ENCODE assay signal across 8 cellular contexts in genomic region chr5:44809215-44809955, GRCh38. TPM values are rescaled to one million over a fixed set of nuclear protein-coding genes. Genes with fewer than 3 reads are reported as not detected.
DNase-seq lines count a peak whose midpoint lies in the region; ATAC-seq and TF ChIP-seq lines count a peak whose summit lies in the region.

No MANE protein-coding gene starts in this region.

- POLR2A ChIA-PET in RWPE1 (lab: Yijun Ruan, JAX; ENCODE audit: low non-redundant PET), result interaction anchor here (0.6 kb wide), 1 partner anchor 173 kb away, joined by 3 read pairs; no protein-coding TSS in a partner anchor

- DNase-seq in RWPE1 (ENCODE audit: low spot score) (peak; percentile 43), cardiac muscle cell (ENCODE audit: low read depth in 1 of 2, low spot score in 1 of 2) (peak; percentile 60 to 79), pons (ENCODE audit: low spot score) (peak; percentile 32), ureter (ENCODE audit: low spot score) (peak; percentile 49)

- no peaks in the 10 kb centered on the region for H3K27me3 ChIP-seq in DOHH2 (ENCODE audit: control insufficient read depth, low read length)
- no peaks in the 10 kb centered on the region for H3K27me3 ChIP-seq in cardiac muscle cell

- TF ChIP-seq CTCF in DOHH2 (IDR thresholded peaks at IDR 0.05; ENCODE audit: low read depth, low read length, poor library complexity, severe bottlenecking) (no peak), RWPE1 (conservative IDR thresholded peaks at IDR 0.05; ENCODE audit: low read depth) (no peak), cardiac muscle cell (IDR thresholded peaks at IDR 0.05; ENCODE audit: low read depth, low read length) (no peak)

- H3K27ac ChIP-seq in DOHH2 (ENCODE audit: low read depth, low read length), result peak overlapping the region; percentile 51
- peak overlapping the region; percentile 87 for H3K27ac ChIP-seq in RWPE1
- H3K27ac ChIP-seq in cardiac muscle cell, result peak overlapping the region; percentile 92

- peak overlapping the region; percentile 87 to 98 (median 97) for H3K4me3 Mint-ChIP-seq in IgD-negative memory B cell
- peak overlapping the region; percentile 99 for H3K4me3 Mint-ChIP-seq in activated naive CD8-positive, alpha-beta T cell

- H3K27ac Mint-ChIP-seq in IgD-negative memory B cell, result peak overlapping the region; percentile 61 to 96 (median 88)
- peak overlapping the region; percentile 98 for H3K27ac Mint-ChIP-seq in activated naive CD8-positive, alpha-beta T cell

- H3K27me3 Mint-ChIP-seq in IgD-negative memory B cell, result no peaks in the 10 kb centered on the region
- H3K27me3 Mint-ChIP-seq in activated naive CD8-positive, alpha-beta T cell, result peaks cover 2% of the 10 kb centered on the region

- H4K20me1 ChIP-seq in DOHH2 (ENCODE audit: control insufficient read depth, insufficient read depth, low read depth, low read length), result peaks cover 5% of the 10 kb centered on the region; the same call in 1 of the 2 replicates

- peaks cover 49% of the 10 kb centered on the region for H3K36me3 ChIP-seq in DOHH2 (ENCODE audit: control insufficient read depth, low read length)
- peaks cover 30% of the 10 kb centered on the region for H3K36me3 ChIP-seq in cardiac muscle cell

- CTCF ChIA-PET in RWPE1 (lab: Yijun Ruan, JAX), result interaction anchor here (0.9 kb wide), 1 partner anchor 85 kb away, joined by 4 read pairs; no protein-coding TSS in a partner anchor

- peaks cover 12 to 23% (median 20%) of the 10 kb centered on the region in 3 donors for H3K4me1 Mint-ChIP-seq in IgD-negative memory B cell
- peaks cover 33% of the 10 kb centered on the region for H3K4me1 Mint-ChIP-seq in activated naive CD8-positive, alpha-beta T cell (ENCODE audit: low read depth)

- peaks cover 32% of the 10 kb centered on the region for H3K4me1 ChIP-seq in DOHH2 (ENCODE audit: control insufficient read depth, low read length)
- peaks cover 20% of the 10 kb centered on the region for H3K4me1 ChIP-seq in cardiac muscle cell (ENCODE audit: low read depth)

- H3F3A ChIP-seq in DOHH2 (ENCODE audit: control insufficient read depth, insufficient read depth), result no peaks in the 10 kb centered on the region

- H3K4me2 ChIP-seq in DOHH2 (ENCODE audit: low read length), result peak overlapping the region; percentile 65

- H3K9me2 ChIP-seq in DOHH2 (replicated peaks; ENCODE audit: control insufficient read depth, low read length), result no peaks in the 10 kb centered on the region

- peaks cover 2% of the 10 kb centered on the region for H3K36me3 Mint-ChIP-seq in IgD-negative memory B cell
- peaks cover 7% of the 10 kb centered on the region for H3K36me3 Mint-ChIP-seq in activated naive CD8-positive, alpha-beta T cell

- H3K4me3 ChIP-seq in DOHH2 (ENCODE audit: low read length), result peak overlapping the region; percentile 83
- H3K4me3 ChIP-seq in cardiac muscle cell, result peak overlapping the region; percentile 82

- no peaks in the 10 kb centered on the region for H3K9me3 Mint-ChIP-seq in IgD-negative memory B cell
- no peaks in the 10 kb centered on the region for H3K9me3 Mint-ChIP-seq in activated naive CD8-positive, alpha-beta T cell (ENCODE audit: low read depth)

- ATAC-seq in GM21619 (IDR thresholded peaks at IDR 0.05; ENCODE audit: unreplicated experiment), result peak; percentile 32

- H3K79me2 ChIP-seq in DOHH2 (ENCODE audit: control insufficient read depth, low read length), result peaks cover 85% of the 10 kb centered on the region

- H3K9me3 ChIP-seq in DOHH2 (ENCODE audit: control insufficient read depth, insufficient read depth, low read length) (no peaks in the 10 kb centered on the region), cardiac muscle cell (ENCODE audit: low read depth) (no peaks in the 10 kb centered on the region)

RNA-seq across cellular contexts. Expression of gene MRPS30, which starts 0.6 kb away (rescaled TPM):
- polyA plus RNA-seq in IgD-negative memory B cell (76.0 TPM), cardiac muscle cell (50.1 and 84.4 TPM in 2 replicates)
- total RNA-seq in cardiac muscle cell (100 and 142 TPM in 2 replicates), ureter (52.7 TPM)

Comparison
In these comparisons a context has a peak if more than half of its experiments do, and no peak if none do; other contexts are left out.
1. Peak in every context shown above with its lines: DNase-seq, ATAC-seq, H3K4me3 ChIP-seq and H3K27ac ChIP-seq.